ENCODE assay signal across 1 cellular context in the genomic region with DNA sequence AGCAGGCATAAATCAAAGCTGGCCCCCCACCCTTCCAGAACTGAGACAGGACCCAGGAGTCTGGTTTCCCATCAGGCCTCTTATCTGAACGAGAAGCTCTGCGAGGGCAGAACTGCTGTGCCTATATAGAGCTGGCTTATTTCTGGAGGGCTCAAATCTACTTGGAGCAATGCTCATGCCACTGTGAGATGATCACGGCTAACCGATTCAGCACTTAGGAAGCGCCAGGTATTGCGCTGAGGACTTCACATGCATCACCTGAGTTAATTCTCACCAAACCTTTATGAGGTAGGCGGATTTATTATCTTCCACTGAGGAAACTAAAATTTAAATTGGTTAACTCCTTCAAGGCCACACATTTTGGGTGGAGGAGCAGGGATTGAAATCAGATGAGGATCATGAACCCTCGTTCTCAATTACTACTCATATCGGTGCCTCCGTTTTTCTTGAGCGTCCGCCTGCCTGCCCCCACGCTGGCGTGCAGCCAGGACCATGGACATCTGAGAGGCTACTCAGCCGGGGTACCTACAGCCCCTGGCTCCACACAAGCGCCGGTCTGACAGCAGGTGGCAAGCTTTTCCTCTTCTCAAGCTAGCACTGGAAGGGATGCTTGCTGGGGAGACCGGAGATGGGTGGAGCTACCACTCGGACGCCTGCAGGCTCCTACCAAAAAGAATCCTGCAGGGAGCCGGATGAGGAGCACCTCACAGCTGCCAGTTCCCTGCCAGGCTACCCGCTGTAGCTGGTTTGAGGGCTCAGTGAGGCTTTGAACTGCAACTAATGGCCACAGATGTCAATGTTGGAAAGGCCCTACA.
TF ChIP-seq lines count a peak whose summit lies in the region.

No MANE protein-coding gene starts in this region.

TF ChIP-seq in HepG2, 621 proteins besides CTCF, POLR2A, EP300 and RAD21 (continued from another document and continues in another):
- TF ChIP-seq, protein P1, sequence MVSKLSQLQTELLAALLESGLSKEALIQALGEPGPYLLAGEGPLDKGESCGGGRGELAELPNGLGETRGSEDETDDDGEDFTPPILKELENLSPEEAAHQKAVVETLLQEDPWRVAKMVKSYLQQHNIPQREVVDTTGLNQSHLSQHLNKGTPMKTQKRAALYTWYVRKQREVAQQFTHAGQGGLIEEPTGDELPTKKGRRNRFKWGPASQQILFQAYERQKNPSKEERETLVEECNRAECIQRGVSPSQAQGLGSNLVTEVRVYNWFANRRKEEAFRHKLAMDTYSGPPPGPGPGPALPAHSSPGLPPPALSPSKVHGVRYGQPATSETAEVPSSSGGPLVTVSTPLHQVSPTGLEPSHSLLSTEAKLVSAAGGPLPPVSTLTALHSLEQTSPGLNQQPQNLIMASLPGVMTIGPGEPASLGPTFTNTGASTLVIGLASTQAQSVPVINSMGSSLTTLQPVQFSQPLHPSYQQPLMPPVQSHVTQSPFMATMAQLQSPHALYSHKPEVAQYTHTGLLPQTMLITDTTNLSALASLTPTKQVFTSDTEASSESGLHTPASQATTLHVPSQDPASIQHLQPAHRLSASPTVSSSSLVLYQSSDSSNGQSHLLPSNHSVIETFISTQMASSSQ (IDR thresholded peaks at IDR 0.05; ENCODE audit: low read depth): no peak
- TF ChIP-seq, protein P1 (CRISPR knock-in tag; IDR thresholded peaks at IDR 0.05; ENCODE audit: borderline replicate concordance): no peak
- TF ChIP-seq ZEB1 (IDR thresholded peaks at IDR 0.05; ENCODE audit: insufficient replicate concordance, low read depth) (peak; percentile 9), JUND (CRISPR knock-in tag; IDR thresholded peaks at IDR 0.05) (0 out of 2 replicates have a peak, but pooled peaks have one; percentile 32), XBP1 (CRISPR knock-in tag; IDR thresholded peaks at IDR 0.05) (no peak), DMAP1 (CRISPR knock-in tag; IDR thresholded peaks at IDR 0.05) (no peak), NFYB (CRISPR knock-in tag; IDR thresholded peaks at IDR 0.05) (0 out of 2 replicates have a peak, but pooled peaks have one; percentile 27), ZNF567 (CRISPR knock-in tag; IDR thresholded peaks at IDR 0.05; ENCODE audit: borderline replicate concordance) (peak; percentile 51), MIER2 (CRISPR knock-in tag; IDR thresholded peaks at IDR 0.05) (peak; percentile 65; the same call in 1 of the 2 replicates), ZNF432 (CRISPR knock-in tag; IDR thresholded peaks at IDR 0.05; ENCODE audit: borderline replicate concordance) (no peak), SMYD3 (CRISPR knock-in tag; IDR thresholded peaks at IDR 0.05) (no peak; the same call in 1 of the 2 replicates), ZNF121 (CRISPR knock-in tag; IDR thresholded peaks at IDR 0.05) (no peak), ZFP90 (CRISPR knock-in tag; IDR thresholded peaks at IDR 0.05; ENCODE audit: borderline replicate concordance) (peak; percentile 65), ZIK1 (CRISPR knock-in tag; IDR thresholded peaks at IDR 0.05; ENCODE audit: borderline replicate concordance, low read depth) (no peak), ZNF333 (CRISPR knock-in tag; IDR thresholded peaks at IDR 0.05; ENCODE audit: borderline replicate concordance) (0 out of 2 replicates have a peak, but pooled peaks have one; percentile 34), KLF16 (CRISPR knock-in tag; IDR thresholded peaks at IDR 0.05) (peak in 1 of 2 experiments; percentile 83; a peak in 2 of 4 replicates), ZNF563 (CRISPR knock-in tag; IDR thresholded peaks at IDR 0.05) (no peak), FOXA1 (IDR thresholded peaks at IDR 0.05) (no peak), FOXA1 (CRISPR knock-in tag; IDR thresholded peaks at IDR 0.05) (no peak), CHCHD3 (CRISPR knock-in tag; IDR thresholded peaks at IDR 0.05) (no peak), CCDC6 (CRISPR knock-in tag; IDR thresholded peaks at IDR 0.05) (peak; percentile 12; the same call in 1 of the 2 replicates), RAD51 (IDR thresholded peaks at IDR 0.05; ENCODE audit: borderline replicate concordance) (no peak), ZFX (CRISPR knock-in tag; IDR thresholded peaks at IDR 0.05; ENCODE audit: low read depth) (no peak), KDM4B (CRISPR knock-in tag; IDR thresholded peaks at IDR 0.05) (peak; percentile 48; the same call in 1 of the 2 replicates), TBP (CRISPR knock-in tag; IDR thresholded peaks at IDR 0.05) (no peak), ARNT2 (CRISPR knock-in tag; IDR thresholded peaks at IDR 0.05; ENCODE audit: low read depth) (0 out of 2 replicates have a peak, but pooled peaks have one; percentile 33), RARG (CRISPR knock-in tag; IDR thresholded peaks at IDR 0.05; ENCODE audit: low read depth) (no peak; the same call in 1 of the 2 replicates), BHLHE40 (IDR thresholded peaks at IDR 0.05; ENCODE audit: low read length) (peak; percentile 43; the same call in 1 of the 2 replicates), SRSF1 (optimal IDR thresholded peaks at IDR 0.05; ENCODE audit: low read depth, low read length) (peak; percentile 22), TOE1 (CRISPR knock-in tag; IDR thresholded peaks at IDR 0.05) (no peak; the same call in 1 of the 2 replicates), ZNF883 (CRISPR knock-in tag; IDR thresholded peaks at IDR 0.05; ENCODE audit: not compliant biosample characterization) (no peak), TOPORS (CRISPR knock-in tag; IDR thresholded peaks at IDR 0.05) (no peak), ZNF550 (CRISPR knock-in tag; IDR thresholded peaks at IDR 0.05; ENCODE audit: borderline replicate concordance) (peak; percentile 81; the same call in 1 of the 2 replicates), ZNF282 (IDR thresholded peaks at IDR 0.05; ENCODE audit: partially characterized antibody) (no peak)
- TF ChIP-seq, protein P2, sequence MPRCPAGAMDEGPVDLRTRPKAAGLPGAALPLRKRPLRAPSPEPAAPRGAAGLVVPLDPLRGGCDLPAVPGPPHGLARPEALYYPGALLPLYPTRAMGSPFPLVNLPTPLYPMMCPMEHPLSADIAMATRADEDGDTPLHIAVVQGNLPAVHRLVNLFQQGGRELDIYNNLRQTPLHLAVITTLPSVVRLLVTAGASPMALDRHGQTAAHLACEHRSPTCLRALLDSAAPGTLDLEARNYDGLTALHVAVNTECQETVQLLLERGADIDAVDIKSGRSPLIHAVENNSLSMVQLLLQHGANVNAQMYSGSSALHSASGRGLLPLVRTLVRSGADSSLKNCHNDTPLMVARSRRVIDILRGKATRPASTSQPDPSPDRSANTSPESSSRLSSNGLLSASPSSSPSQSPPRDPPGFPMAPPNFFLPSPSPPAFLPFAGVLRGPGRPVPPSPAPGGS (CRISPR knock-in tag; IDR thresholded peaks at IDR 0.05): no peak
- TF ChIP-seq, protein P3, sequence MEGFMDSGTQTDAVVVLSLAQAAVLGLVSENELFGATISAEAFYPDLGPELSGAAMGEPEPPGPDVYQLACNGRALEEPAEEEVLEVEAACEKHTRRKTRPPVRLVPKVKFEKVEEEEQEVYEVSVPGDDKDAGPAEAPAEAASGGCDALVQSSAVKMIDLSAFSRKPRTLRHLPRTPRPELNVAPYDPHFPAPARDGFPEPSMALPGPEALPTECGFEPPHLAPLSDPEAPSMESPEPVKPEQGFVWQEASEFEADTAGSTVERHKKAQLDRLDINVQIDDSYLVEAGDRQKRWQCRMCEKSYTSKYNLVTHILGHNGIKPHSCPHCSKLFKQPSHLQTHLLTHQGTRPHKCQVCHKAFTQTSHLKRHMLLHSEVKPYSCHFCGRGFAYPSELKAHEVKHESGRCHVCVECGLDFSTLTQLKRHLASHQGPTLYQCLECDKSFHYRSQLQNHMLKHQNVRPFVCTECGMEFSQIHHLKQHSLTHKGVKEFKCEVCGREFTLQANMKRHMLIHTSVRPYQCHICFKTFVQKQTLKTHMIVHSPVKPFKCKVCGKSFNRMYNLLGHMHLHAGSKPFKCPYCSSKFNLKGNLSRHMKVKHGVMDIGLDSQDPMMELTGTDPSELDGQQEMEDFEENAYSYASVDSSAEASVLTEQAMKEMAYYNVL (CRISPR knock-in tag; IDR thresholded peaks at IDR 0.05; ENCODE audit: borderline replicate concordance): peak; percentile 14; the same call in 1 of the 2 replicates
- TF ChIP-seq, protein P4, sequence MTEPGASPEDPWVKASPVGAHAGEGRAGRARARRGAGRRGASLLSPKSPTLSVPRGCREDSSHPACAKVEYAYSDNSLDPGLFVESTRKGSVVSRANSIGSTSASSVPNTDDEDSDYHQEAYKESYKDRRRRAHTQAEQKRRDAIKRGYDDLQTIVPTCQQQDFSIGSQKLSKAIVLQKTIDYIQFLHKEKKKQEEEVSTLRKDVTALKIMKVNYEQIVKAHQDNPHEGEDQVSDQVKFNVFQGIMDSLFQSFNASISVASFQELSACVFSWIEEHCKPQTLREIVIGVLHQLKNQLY (CRISPR knock-in tag; IDR thresholded peaks at IDR 0.05): no peak
- TF ChIP-seq, protein P5, sequence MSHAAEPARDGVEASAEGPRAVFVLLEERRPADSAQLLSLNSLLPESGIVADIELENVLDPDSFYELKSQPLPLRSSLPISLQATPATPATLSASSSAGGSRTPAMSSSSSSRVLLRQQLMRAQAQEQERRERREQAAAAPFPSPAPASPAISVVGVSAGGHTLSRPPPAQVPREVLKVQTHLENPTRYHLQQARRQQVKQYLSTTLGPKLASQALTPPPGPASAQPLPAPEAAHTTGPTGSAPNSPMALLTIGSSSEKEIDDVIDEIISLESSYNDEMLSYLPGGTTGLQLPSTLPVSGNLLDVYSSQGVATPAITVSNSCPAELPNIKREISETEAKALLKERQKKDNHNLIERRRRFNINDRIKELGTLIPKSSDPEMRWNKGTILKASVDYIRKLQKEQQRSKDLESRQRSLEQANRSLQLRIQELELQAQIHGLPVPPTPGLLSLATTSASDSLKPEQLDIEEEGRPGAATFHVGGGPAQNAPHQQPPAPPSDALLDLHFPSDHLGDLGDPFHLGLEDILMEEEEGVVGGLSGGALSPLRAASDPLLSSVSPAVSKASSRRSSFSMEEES (CRISPR knock-in tag; IDR thresholded peaks at IDR 0.05): no peak
- TF ChIP-seq, protein P6, sequence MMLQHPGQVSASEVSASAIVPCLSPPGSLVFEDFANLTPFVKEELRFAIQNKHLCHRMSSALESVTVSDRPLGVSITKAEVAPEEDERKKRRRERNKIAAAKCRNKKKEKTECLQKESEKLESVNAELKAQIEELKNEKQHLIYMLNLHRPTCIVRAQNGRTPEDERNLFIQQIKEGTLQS (CRISPR knock-in tag; IDR thresholded peaks at IDR 0.05): no peak
- TF ChIP-seq, protein P7, sequence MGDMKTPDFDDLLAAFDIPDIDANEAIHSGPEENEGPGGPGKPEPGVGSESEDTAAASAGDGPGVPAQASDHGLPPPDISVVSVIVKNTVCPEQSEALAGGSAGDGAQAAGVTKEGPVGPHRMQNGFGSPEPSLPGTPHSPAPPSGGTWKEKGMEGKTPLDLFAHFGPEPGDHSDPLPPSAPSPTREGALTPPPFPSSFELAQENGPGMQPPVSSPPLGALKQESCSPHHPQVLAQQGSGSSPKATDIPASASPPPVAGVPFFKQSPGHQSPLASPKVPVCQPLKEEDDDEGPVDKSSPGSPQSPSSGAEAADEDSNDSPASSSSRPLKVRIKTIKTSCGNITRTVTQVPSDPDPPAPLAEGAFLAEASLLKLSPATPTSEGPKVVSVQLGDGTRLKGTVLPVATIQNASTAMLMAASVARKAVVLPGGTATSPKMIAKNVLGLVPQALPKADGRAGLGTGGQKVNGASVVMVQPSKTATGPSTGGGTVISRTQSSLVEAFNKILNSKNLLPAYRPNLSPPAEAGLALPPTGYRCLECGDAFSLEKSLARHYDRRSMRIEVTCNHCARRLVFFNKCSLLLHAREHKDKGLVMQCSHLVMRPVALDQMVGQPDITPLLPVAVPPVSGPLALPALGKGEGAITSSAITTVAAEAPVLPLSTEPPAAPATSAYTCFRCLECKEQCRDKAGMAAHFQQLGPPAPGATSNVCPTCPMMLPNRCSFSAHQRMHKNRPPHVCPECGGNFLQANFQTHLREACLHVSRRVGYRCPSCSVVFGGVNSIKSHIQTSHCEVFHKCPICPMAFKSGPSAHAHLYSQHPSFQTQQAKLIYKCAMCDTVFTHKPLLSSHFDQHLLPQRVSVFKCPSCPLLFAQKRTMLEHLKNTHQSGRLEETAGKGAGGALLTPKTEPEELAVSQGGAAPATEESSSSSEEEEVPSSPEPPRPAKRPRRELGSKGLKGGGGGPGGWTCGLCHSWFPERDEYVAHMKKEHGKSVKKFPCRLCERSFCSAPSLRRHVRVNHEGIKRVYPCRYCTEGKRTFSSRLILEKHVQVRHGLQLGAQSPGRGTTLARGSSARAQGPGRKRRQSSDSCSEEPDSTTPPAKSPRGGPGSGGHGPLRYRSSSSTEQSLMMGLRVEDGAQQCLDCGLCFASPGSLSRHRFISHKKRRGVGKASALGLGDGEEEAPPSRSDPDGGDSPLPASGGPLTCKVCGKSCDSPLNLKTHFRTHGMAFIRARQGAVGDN (CRISPR knock-in tag; IDR thresholded peaks at IDR 0.05): peak; percentile 40
- TF ChIP-seq, protein P8, sequence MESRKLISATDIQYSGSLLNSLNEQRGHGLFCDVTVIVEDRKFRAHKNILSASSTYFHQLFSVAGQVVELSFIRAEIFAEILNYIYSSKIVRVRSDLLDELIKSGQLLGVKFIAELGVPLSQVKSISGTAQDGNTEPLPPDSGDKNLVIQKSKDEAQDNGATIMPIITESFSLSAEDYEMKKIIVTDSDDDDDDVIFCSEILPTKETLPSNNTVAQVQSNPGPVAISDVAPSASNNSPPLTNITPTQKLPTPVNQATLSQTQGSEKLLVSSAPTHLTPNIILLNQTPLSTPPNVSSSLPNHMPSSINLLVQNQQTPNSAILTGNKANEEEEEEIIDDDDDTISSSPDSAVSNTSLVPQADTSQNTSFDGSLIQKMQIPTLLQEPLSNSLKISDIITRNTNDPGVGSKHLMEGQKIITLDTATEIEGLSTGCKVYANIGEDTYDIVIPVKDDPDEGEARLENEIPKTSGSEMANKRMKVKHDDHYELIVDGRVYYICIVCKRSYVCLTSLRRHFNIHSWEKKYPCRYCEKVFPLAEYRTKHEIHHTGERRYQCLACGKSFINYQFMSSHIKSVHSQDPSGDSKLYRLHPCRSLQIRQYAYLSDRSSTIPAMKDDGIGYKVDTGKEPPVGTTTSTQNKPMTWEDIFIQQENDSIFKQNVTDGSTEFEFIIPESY (CRISPR knock-in tag; IDR thresholded peaks at IDR 0.05): no peak; the same call in 1 of the 2 replicates
- TF ChIP-seq, protein P9, sequence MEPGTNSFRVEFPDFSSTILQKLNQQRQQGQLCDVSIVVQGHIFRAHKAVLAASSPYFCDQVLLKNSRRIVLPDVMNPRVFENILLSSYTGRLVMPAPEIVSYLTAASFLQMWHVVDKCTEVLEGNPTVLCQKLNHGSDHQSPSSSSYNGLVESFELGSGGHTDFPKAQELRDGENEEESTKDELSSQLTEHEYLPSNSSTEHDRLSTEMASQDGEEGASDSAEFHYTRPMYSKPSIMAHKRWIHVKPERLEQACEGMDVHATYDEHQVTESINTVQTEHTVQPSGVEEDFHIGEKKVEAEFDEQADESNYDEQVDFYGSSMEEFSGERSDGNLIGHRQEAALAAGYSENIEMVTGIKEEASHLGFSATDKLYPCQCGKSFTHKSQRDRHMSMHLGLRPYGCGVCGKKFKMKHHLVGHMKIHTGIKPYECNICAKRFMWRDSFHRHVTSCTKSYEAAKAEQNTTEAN (CRISPR knock-in tag; conservative IDR thresholded peaks at IDR 0.05): no peak
